ENCODE assay signal across 8 cellular contexts in the genomic region with DNA sequence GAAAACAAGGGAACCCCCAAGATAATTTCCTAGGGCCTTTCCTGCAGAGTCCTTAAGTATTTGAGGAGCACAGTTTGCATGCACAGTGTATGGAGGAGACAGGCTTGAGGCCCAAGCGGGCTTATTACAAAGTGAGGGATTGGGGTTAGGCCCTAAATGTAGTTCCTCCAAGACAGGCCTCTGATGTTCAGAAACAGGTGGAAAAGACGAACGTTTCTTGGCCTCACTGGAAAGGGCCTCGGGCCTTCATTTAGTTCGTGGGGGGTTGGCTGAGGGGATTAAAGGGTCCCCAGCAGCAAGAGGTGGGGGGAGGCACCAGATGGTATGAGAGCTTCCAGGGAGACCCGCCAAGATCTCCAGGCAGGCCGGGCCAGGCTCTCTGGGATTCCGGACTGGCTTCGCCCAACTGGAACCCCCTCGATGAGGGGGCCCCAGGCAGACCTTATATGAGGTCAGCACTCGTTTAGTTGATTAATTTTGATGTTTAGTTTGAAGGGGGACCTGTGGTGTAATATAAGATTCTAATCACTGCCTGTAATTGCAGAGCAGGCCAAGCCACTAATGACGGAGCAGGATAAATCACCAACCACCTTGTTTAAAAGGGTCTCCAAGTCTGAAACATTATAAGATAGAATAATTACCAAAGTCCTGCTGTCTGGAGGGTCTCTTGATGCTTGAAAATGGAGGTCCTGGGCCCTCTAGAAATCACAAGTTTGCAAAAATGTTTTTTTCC. TPM values are rescaled to one million over a fixed set of nuclear protein-coding genes. Genes with fewer than 3 reads are reported as not detected.
A peak's percentile ranks its signal among the peaks of the same experiment; 100 is the strongest.
DNase-seq lines count a peak whose midpoint lies in the region; ATAC-seq and TF ChIP-seq lines count a peak whose summit lies in the region.

No MANE protein-coding gene starts in this region.

- CTCF ChIA-PET in RWPE1 (lab: Yijun Ruan, JAX) = interaction anchor here (0.7 to 1.1 kb wide), 2 partner anchors 8 to 127 kb away, joined by 3 to 5 read pairs; no protein-coding TSS in a partner anchor

- ATAC-seq in HG02610 (IDR thresholded peaks at IDR 0.05; ENCODE audit: unreplicated experiment) = no peak

- POLR2A ChIA-PET in RWPE1 (lab: Yijun Ruan, JAX; ENCODE audit: low non-redundant PET) = no interaction called here

- H3K4me3 ChIP-seq in fibroblast of the aortic adventitia (ENCODE audit: low read depth, low read length) = peak overlapping the region; percentile 75
- peak overlapping the region; percentile 64 to 78 (median 72) for H3K4me3 ChIP-seq in skin epidermis

- H3K27ac ChIP-seq in RWPE1 (peak overlapping the region; percentile 88), skin epidermis (peak overlapping the region in 16 of 21 experiments; percentile 69 to 95 (median 91))

- TF ChIP-seq CTCF in RWPE1 (conservative IDR thresholded peaks at IDR 0.05; ENCODE audit: low read depth) (no peak), fibroblast of the aortic adventitia (IDR thresholded peaks at IDR 0.05; ENCODE audit: insufficient read depth, low read length) (no peak)

- peak; percentile 49 to 84 for DNase-seq in NCI-H524 (lab: John Stamatoyannopoulos, UW)
- DNase-seq in NCI-H524 treated with DMSO at 0.1 percent for 48 hours (lab: John Stamatoyannopoulos, UW) = no peak
- no peak for DNase-seq in RWPE1 (ENCODE audit: low spot score)
- peak; percentile 26 for DNase-seq in fibroblast of the aortic adventitia (ENCODE audit: low read depth)
- no peak for DNase-seq in COLO668 (lab: John Stamatoyannopoulos, UW; ENCODE audit: unreplicated experiment)
- DNase-seq in medulla oblongata (ENCODE audit: extremely low spot score) = no peak

RNA-seq across cellular contexts. Expression of gene HMGA1, which starts 2.0 kb away (rescaled TPM):
- total RNA-seq in fibroblast of the aortic adventitia (ENCODE audit: low replicate concordance) = 38.6 and 635 TPM in 2 replicates

RNA-seq across cellular contexts. Expression of gene SMIM29, which starts 10.1 kb away (rescaled TPM):
- total RNA-seq in fibroblast of the aortic adventitia (ENCODE audit: low replicate concordance) = 14.7 and 44.7 TPM in 2 replicates

Comparison
In these comparisons a context has a peak if more than half of its experiments do, and no peak if none do; other contexts are left out.
1. DNase-seq: peak in NCI-H524 (2 of 2) and fibroblast of the aortic adventitia (single experiment); none in NCI-H524 treated with DMSO at 0.1 percent for 48 hours (single experiment), RWPE1 (single experiment), COLO668 (single experiment) and medulla oblongata (single experiment).